Comparison of ENCODE assay signal across 8 cellular contexts in the genomic region with DNA sequence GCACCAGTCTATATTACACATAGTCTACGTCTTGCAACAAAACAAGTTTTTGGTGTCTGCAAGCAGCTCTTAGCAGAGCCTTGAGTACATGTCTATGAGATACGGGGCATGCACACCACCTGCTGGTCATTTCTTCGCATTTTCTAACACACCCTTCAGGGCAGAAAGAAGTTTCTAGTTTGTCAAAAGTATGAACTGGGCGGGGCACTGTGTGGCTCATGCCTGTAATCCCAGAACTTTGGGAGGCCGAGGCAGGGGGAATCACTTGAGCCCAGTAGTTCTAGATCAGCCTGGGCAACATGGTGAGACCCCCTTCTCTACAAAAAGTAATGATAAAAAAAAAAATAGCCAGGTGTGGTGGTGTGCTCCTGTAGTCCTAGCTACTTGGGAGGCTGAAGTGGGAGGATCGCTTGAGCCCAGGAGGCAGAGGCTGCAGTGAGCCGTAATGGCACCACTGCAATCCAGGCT.
DNase-seq lines count a peak whose midpoint lies in the region; ATAC-seq and TF ChIP-seq lines count a peak whose summit lies in the region.

No MANE protein-coding gene starts in this region.

- H3K27me3 ChIP-seq in IMR-90 (ENCODE audit: control insufficient read depth, insufficient read depth, low read length) (peaks cover 3% of the 10 kb centered on the region; the same call in 1 of the 2 replicates), cardiac muscle cell (no peaks in the 10 kb centered on the region), prostate gland (replicated peaks; ENCODE audit: insufficient read depth) (no peaks in the 10 kb centered on the region)

- H3K23ac ChIP-seq in IMR-90 (ENCODE audit: low read depth, low read length): no peak overlapping the region

- CTCF ChIA-PET in IMR-90 (lab: Yijun Ruan, JAX): interaction anchor here (0.6 to 1.5 kb wide), 13 partner anchors 35 to 1427 kb away, joined by 3 to 9 read pairs (median 3); no protein-coding TSS in a partner anchor

- H2AK9ac ChIP-seq in IMR-90 (replicated peaks; ENCODE audit: low read depth, low read length, poor library complexity): no peak overlapping the region

- H3K9me3 ChIP-seq in IMR-90 (ENCODE audit: control insufficient read depth, insufficient read depth, low read length) (no peaks in the 10 kb centered on the region), cardiac muscle cell (ENCODE audit: low read depth) (no peaks in the 10 kb centered on the region), prostate gland (no peaks in the 10 kb centered on the region)

- H3K14ac ChIP-seq in IMR-90 (replicated peaks; ENCODE audit: low read depth, low read length): no peak overlapping the region

- in situ Hi-C loops in IMR-90 (cut with MboI; ENCODE audit: low sequenced_read_pairs): loop anchor here (5.0 to 25.0 kb wide), 2 partner anchors 406 to 746 kb away; a partner anchor contains a TSS

- intact Hi-C loops in IMR-90 (cut with micrococcal nuclease) (loop anchor here (1.0 to 10.0 kb wide), 5 partner anchors 31 to 703 kb away; no protein-coding TSS in a partner anchor), prostate gland (cut with DNase I) (loop anchor here (5.0 kb wide), 2 partner anchors 346 to 406 kb away; no protein-coding TSS in a partner anchor)

- no CpG with 5 or more reads among the region's 7 CpGs for WGBS in IMR-90 (ENCODE audit: extremely low coverage in 2 of 2, insufficient read length in 1 of 2), 2 experiments
- WGBS in prostate gland: 34% methylated on average over 7 of the region's 7 CpGs

- H2BK120ac ChIP-seq in IMR-90 (ENCODE audit: low read depth, low read length): no peak overlapping the region

- peak; percentile 91 for ATAC-seq in GM21529 (IDR thresholded peaks at IDR 0.05; ENCODE audit: unreplicated experiment)
- peak; percentile 83 for ATAC-seq in IMR-90 (ENCODE audit: low read depth)

- H4K20me1 ChIP-seq in IMR-90 (ENCODE audit: insufficient read depth, low read length): no peaks in the 10 kb centered on the region

- H2AK5ac ChIP-seq in IMR-90 (ENCODE audit: low read depth, low read length): no peak overlapping the region

- H3K9ac ChIP-seq in IMR-90 (ENCODE audit: low read depth, low read length): no peak overlapping the region

- DNase-seq in ELR (ENCODE audit: low read depth) (peak; percentile 82), IMR-90 (peak; percentile 85), SKM-1 (lab: John Stamatoyannopoulos, UW; ENCODE audit: unreplicated experiment) (peak; percentile 84), cardiac muscle cell (ENCODE audit: low read depth in 1 of 2, low spot score in 1 of 2) (peak; percentile 75 to 90), prostate gland (ENCODE audit: low spot score) (peak; percentile 79), DMS153 (lab: John Stamatoyannopoulos, UW) (no peak)
- peak; percentile 66 for DNase-seq in activated naive CD8-positive, alpha-beta T cell treated with anti-CD3 and anti-CD28 coated beads for 36 hours

- H3K36me3 Mint-ChIP-seq in activated naive CD8-positive, alpha-beta T cell treated with anti-CD3 and anti-CD28 coated beads for 36 hours: no peaks in the 10 kb centered on the region

- H3K18ac ChIP-seq in IMR-90 (ENCODE audit: low read depth, low read length): no peak overlapping the region

- H3K27ac Mint-ChIP-seq in activated naive CD8-positive, alpha-beta T cell treated with anti-CD3 and anti-CD28 coated beads for 36 hours: no peak overlapping the region

- no TSS peak for BruUV-seq in IMR-90 (replicated peaks; lab: Mats Ljungman, UMichigan)

- H3K27me3 Mint-ChIP-seq in activated naive CD8-positive, alpha-beta T cell treated with anti-CD3 and anti-CD28 coated beads for 36 hours: peaks cover 9% of the 10 kb centered on the region

- no peak overlapping the region for H3K4ac ChIP-seq in IMR-90 (ENCODE audit: low read depth, low read length)

- no peaks in the 10 kb centered on the region for H3K9me3 Mint-ChIP-seq in activated naive CD8-positive, alpha-beta T cell treated with anti-CD3 and anti-CD28 coated beads for 36 hours

- TF ChIP-seq CTCF in IMR-90 (conservative IDR thresholded peaks at IDR 0.05; ENCODE audit: low read depth, low read length) (peak; percentile 80), cardiac muscle cell (IDR thresholded peaks at IDR 0.05; ENCODE audit: low read depth, low read length) (peak; percentile 69), prostate gland (IDR thresholded peaks at IDR 0.05) (peak; percentile 24 to 84 (median 78))

- no peak overlapping the region for H3K27ac ChIP-seq in IMR-90 (ENCODE audit: insufficient read depth, low read length)
- H3K27ac ChIP-seq in cardiac muscle cell: no peak overlapping the region
- H3K27ac ChIP-seq in prostate gland: no peak overlapping the region

- H3K4me3 Mint-ChIP-seq in activated naive CD8-positive, alpha-beta T cell treated with anti-CD3 and anti-CD28 coated beads for 36 hours: no peak overlapping the region

- POLR2A ChIA-PET in IMR-90 (lab: Charles Lee; ENCODE audit: unreplicated experiment): interaction anchor here (0.5 to 1.0 kb wide), 2 partner anchors 337 to 347 kb away, joined by 3 to 10 read pairs; no protein-coding TSS in a partner anchor

- H4K91ac ChIP-seq in IMR-90 (ENCODE audit: insufficient read depth, low read depth, low read length): no peak overlapping the region

- H3K9me1 ChIP-seq in IMR-90 (ENCODE audit: insufficient read depth, low read length): no peaks in the 10 kb centered on the region

- no peak overlapping the region for H2BK15ac ChIP-seq in IMR-90 (ENCODE audit: low read depth, low read length)

- H2BK20ac ChIP-seq in IMR-90 (ENCODE audit: low read depth, low read length): no peak overlapping the region

- peaks cover 6% of the 10 kb centered on the region for H3K4me1 ChIP-seq in IMR-90 (ENCODE audit: control insufficient read depth, insufficient read depth, low read length)
- no peaks in the 10 kb centered on the region for H3K4me1 ChIP-seq in cardiac muscle cell (ENCODE audit: low read depth)
- no peaks in the 10 kb centered on the region for H3K4me1 ChIP-seq in prostate gland (replicated peaks)

- no peak overlapping the region for H3K56ac ChIP-seq in IMR-90 (ENCODE audit: extremely low read depth, insufficient read depth, low read length)

- H4K5ac ChIP-seq in IMR-90 (ENCODE audit: low read depth, low read length): no peak overlapping the region

- no peak overlapping the region for H2BK5ac ChIP-seq in IMR-90 (ENCODE audit: low read depth, low read length, poor library complexity, severe bottlenecking)

- peak; percentile 90 for TF ChIP-seq RAD21 in IMR-90 (IDR thresholded peaks at IDR 0.05; ENCODE audit: low read length)

- H3K4me3 ChIP-seq in IMR-90 (ENCODE audit: insufficient read depth, low read depth, low read length): no peak overlapping the region
- no peak overlapping the region for H3K4me3 ChIP-seq in cardiac muscle cell
- no peak overlapping the region for H3K4me3 ChIP-seq in prostate gland

- H2AFZ ChIP-seq in IMR-90 (replicated peaks; ENCODE audit: low read length, poor library complexity): no peak overlapping the region

- H3K79me1 ChIP-seq in IMR-90 (ENCODE audit: low read depth in 1 of 2, low read length in 2 of 2): no peaks in the 10 kb centered on the region

- dilution Hi-C loops in IMR-90 (cut with HindIII; ENCODE audit: low sequenced_read_pairs, unreplicated experiment): no loop called here

- H3K4me2 ChIP-seq in IMR-90 (ENCODE audit: low read depth, low read length): no peak overlapping the region

- H4K8ac ChIP-seq in IMR-90 (ENCODE audit: low read depth in 2 of 2, low read length in 2 of 2): no peak overlapping the region

- peaks cover 18% of the 10 kb centered on the region for H3K4me1 Mint-ChIP-seq in activated naive CD8-positive, alpha-beta T cell treated with anti-CD3 and anti-CD28 coated beads for 36 hours

- TF ChIP-seq POLR2A in IMR-90 (IDR thresholded peaks at IDR 0.05; ENCODE audit: low read depth, low read length) (no peak), prostate gland (IDR thresholded peaks at IDR 0.05) (no peak)

- H3K36me3 ChIP-seq in IMR-90 (ENCODE audit: control insufficient read depth, insufficient read depth, low read length): no peaks in the 10 kb centered on the region
- no peaks in the 10 kb centered on the region for H3K36me3 ChIP-seq in cardiac muscle cell
- H3K36me3 ChIP-seq in prostate gland: no peaks in the 10 kb centered on the region

TF ChIP-seq in IMR-90, 13 proteins besides CTCF, POLR2A, EP300 and RAD21:
- TF ChIP-seq MAZ (IDR thresholded peaks at IDR 0.05; ENCODE audit: borderline replicate concordance, low read depth, low read length) (no peak), CEBPB (IDR thresholded peaks at IDR 0.05; ENCODE audit: low read depth, low read length) (0 out of 2 replicates have a peak, but pooled peaks have one; percentile 24), SMC3 (IDR thresholded peaks at IDR 0.05; ENCODE audit: low read depth, low read length) (peak; percentile 84)
